1 cellular context compared by ENCODE assay signal in the genomic region with DNA sequence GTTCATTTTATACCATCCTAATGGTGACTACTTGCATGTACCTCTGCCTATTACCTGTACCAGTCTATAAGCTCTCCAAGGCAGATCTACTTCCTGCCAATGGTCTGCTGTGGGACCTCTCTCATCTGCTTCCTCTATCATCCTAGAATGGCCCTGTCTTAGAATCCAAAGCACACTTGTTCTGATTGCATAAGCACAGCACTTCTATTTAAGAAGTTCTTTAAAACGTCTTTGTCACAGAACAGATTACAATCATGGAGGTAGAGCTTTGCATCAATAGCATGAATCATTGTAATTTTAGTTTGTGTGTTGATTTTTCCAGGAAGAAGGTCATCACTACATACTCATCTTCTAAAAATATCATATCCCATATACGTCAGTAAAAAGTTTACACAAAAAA.
TF ChIP-seq lines count a peak whose summit lies in the region.

No MANE protein-coding gene starts in this region.

TF ChIP-seq in GM12878, 131 proteins besides CTCF, POLR2A, EP300 and RAD21 (continued from another document):
- TF ChIP-seq, protein P1, sequence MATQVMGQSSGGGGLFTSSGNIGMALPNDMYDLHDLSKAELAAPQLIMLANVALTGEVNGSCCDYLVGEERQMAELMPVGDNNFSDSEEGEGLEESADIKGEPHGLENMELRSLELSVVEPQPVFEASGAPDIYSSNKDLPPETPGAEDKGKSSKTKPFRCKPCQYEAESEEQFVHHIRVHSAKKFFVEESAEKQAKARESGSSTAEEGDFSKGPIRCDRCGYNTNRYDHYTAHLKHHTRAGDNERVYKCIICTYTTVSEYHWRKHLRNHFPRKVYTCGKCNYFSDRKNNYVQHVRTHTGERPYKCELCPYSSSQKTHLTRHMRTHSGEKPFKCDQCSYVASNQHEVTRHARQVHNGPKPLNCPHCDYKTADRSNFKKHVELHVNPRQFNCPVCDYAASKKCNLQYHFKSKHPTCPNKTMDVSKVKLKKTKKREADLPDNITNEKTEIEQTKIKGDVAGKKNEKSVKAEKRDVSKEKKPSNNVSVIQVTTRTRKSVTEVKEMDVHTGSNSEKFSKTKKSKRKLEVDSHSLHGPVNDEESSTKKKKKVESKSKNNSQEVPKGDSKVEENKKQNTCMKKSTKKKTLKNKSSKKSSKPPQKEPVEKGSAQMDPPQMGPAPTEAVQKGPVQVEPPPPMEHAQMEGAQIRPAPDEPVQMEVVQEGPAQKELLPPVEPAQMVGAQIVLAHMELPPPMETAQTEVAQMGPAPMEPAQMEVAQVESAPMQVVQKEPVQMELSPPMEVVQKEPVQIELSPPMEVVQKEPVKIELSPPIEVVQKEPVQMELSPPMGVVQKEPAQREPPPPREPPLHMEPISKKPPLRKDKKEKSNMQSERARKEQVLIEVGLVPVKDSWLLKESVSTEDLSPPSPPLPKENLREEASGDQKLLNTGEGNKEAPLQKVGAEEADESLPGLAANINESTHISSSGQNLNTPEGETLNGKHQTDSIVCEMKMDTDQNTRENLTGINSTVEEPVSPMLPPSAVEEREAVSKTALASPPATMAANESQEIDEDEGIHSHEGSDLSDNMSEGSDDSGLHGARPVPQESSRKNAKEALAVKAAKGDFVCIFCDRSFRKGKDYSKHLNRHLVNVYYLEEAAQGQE (IDR thresholded peaks at IDR 0.05; ENCODE audit: low read depth, low read length), result no peak
- TF ChIP-seq CHD1 (IDR thresholded peaks at IDR 0.05; ENCODE audit: low read depth, low read length) (no peak), SUPT20H (IDR thresholded peaks at IDR 0.05; ENCODE audit: borderline replicate concordance, control insufficient read depth, low read depth, low read length) (no peak), KLF5 (IDR thresholded peaks at IDR 0.05; ENCODE audit: partially characterized antibody) (no peak), NBN (IDR thresholded peaks at IDR 0.05) (no peak), RELA (IDR thresholded peaks at IDR 0.05; ENCODE audit: borderline replicate concordance, partially characterized antibody) (no peak)
